13 cellular contexts compared by ENCODE assay signal in the genomic region with DNA sequence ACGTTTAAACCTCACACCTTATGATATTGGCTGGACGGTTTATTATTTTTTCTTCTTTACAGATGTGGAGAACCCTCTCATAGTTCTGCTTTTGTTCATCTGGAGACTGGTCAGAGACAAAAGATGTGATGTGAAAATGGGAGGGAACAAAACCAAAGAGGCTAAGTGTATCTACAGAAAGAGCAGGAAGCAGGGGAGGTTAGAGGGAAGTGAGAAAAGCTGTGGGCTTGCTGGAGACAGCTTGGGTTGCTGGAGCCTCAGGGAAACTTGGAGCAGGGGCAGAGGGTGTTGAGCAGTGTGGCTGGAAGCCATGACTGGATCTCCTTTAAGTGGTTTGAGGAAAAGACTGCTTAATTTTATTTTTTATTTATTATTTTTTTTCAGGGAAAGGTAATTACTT.
"Had no signal": no experiment of that assay in that cellular context is flagged by ENCODE, and none has a peak within 500 bp of the region (broad histone marks: within the 10 kb centered on the region; RNA-seq: fewer than 3 reads in every experiment).

No MANE protein-coding gene starts in this region.

- ATAC-seq: activated naive CD4-positive, alpha-beta T cell treated with anti-CD3 and anti-CD28 coated beads, Interleukin-2, amount 50 U/mL, for 72 hours; left cardiac atrium; natural killer cell treated with Interleukin-12 subunit alpha and Interleukin-12 subunit beta and Interleukin-15 and Interleukin-18, amount 100 ng/mL, for 72 hours; stimulated activated naive B cell treated with anti-CD40 and anti-IgM and Interleukin-4, amounts not matched to agents 10 μg/mL and 1 μg/mL and 100 μg/mL, for 72 hours had no signal

- DNase-seq: activated CD4-positive, alpha-beta T cell treated with anti-CD3 and anti-CD28 coated beads for 1 hour; activated CD4-positive, alpha-beta T cell treated with anti-CD3 and anti-CD28 coated beads, Interleukin-2, amount 50 U/mL, for 4 hours; activated gamma-delta T cell; adrenal gland; effector CD8-positive, alpha-beta T cell; left cardiac atrium; retina; spleen; stimulated activated naive B cell treated with anti-CD40 and anti-IgM and Interleukin-4, amounts not matched to agents 10 μg/mL and 1 μg/mL and 100 μg/mL, for 72 hours; T-helper 2 cell; WERI-Rb-1 had no signal
